In genomic region chr11:17063171-17064002, GRCh38 we compare ENCODE assay signal across 8 cellular contexts. TPM values are rescaled to one million over a fixed set of nuclear protein-coding genes. Genes with fewer than 3 reads are reported as not detected.
A peak's percentile ranks its signal among the peaks of the same experiment; 100 is the strongest.
DNase-seq lines count a peak whose midpoint lies in the region; ATAC-seq, FAIRE-seq and TF ChIP-seq lines count a peak whose summit lies in the region.

No MANE protein-coding gene starts in this region.

- no peaks in the 10 kb centered on the region for H3K9me2 ChIP-seq in GM23248 (ENCODE audit: insufficient read depth)

- H3K9me1 ChIP-seq in endothelial cell of umbilical vein (replicated peaks; ENCODE audit: control insufficient read depth, extremely low read depth, insufficient read depth, low read length): no peaks in the 10 kb centered on the region

- H3K27me3 ChIP-seq in GM23248 (replicated peaks; ENCODE audit: insufficient read depth) (no peaks in the 10 kb centered on the region), endothelial cell of umbilical vein (ENCODE audit: control insufficient read depth in 2 of 2, insufficient read depth in 2 of 2, low read length in 2 of 2) (no peaks in the 10 kb centered on the region), transverse colon (no peaks in the 10 kb centered on the region)

- H3K4me2 ChIP-seq in GM23248 (ENCODE audit: unreplicated experiment): no peak overlapping the region
- H3K4me2 ChIP-seq in endothelial cell of umbilical vein (ENCODE audit: insufficient read depth, low read length): no peak overlapping the region

- CTCF ChIA-PET in endothelial cell of umbilical vein (lab: Charles Lee): interaction anchor here (0.7 to 8.4 kb wide), 45 partner anchors 10 to 465 kb away, joined by 3 to 159 read pairs (median 4); partner anchors contain the start of gene RPS13

- no peaks in the 10 kb centered on the region for H3F3A ChIP-seq in GM23248 (ENCODE audit: insufficient read depth)

- H2AFZ ChIP-seq in GM23248 (no peak overlapping the region), endothelial cell of umbilical vein (ENCODE audit: low read depth, low read length) (no peak overlapping the region)

- H3K36me3 ChIP-seq in GM23248 (ENCODE audit: low read depth) (no peaks in the 10 kb centered on the region), endothelial cell of umbilical vein (ENCODE audit: control insufficient read depth in 2 of 2, extremely low read depth in 1 of 2, insufficient read depth in 2 of 2, low read length in 2 of 2) (no peaks in the 10 kb centered on the region), transverse colon (no peaks in the 10 kb centered on the region)

- TF ChIP-seq EP300 in transverse colon (IDR thresholded peaks at IDR 0.05; ENCODE audit: low read depth): no peak

- H3K4me1 ChIP-seq in GM23248 (ENCODE audit: insufficient read depth): no peaks in the 10 kb centered on the region
- no peaks in the 10 kb centered on the region for H3K4me1 ChIP-seq in endothelial cell of umbilical vein (ENCODE audit: control insufficient read depth, extremely low read depth, insufficient read depth, low read length)
- H3K4me1 ChIP-seq in transverse colon: no peaks in the 10 kb centered on the region

- H3K79me2 ChIP-seq in GM23248 (ENCODE audit: insufficient read depth): no peaks in the 10 kb centered on the region
- no peaks in the 10 kb centered on the region for H3K79me2 ChIP-seq in endothelial cell of umbilical vein (ENCODE audit: control insufficient read depth, insufficient read depth, low read length)

- dilution Hi-C loops in endothelial cell of umbilical vein (cut with MboI; ENCODE audit: extremely low pct_ligation_motif_present, low sequenced_read_pairs): no loop called here

- peak; percentile 44 for FAIRE-seq in endothelial cell of umbilical vein (lab: Jason Lieb, UNC)

- POLR2A ChIA-PET in endothelial cell of umbilical vein (lab: Charles Lee): no interaction called here

- TF ChIP-seq POLR2A in endothelial cell of umbilical vein (IDR thresholded peaks at IDR 0.05; ENCODE audit: low read depth, low read length) (no peak), transverse colon (IDR thresholded peaks at IDR 0.05) (no peak)

- peak; percentile 76 to 85 for TF ChIP-seq CTCF in endothelial cell of umbilical vein (IDR thresholded peaks at IDR 0.05; ENCODE audit: extremely low read depth in 1 of 2, insufficient read depth in 1 of 2, low read depth in 1 of 2, low read length in 2 of 2)
- peak; percentile 69 to 78 (median 75) for TF ChIP-seq CTCF in transverse colon (IDR thresholded peaks at IDR 0.05)

- H3K9me3 ChIP-seq in GM23248 (ENCODE audit: low read depth) (no peaks in the 10 kb centered on the region), endothelial cell of umbilical vein (replicated peaks; ENCODE audit: control insufficient read depth, insufficient read depth, low read length) (no peaks in the 10 kb centered on the region), transverse colon (no peaks in the 10 kb centered on the region)

- BruUV-seq in endothelial cell of umbilical vein (replicated peaks; lab: Mats Ljungman, UMichigan): no TSS peak

- H3K27ac ChIP-seq in GM23248 (no peak overlapping the region), endothelial cell of umbilical vein (ENCODE audit: insufficient read depth, low read depth, low read length) (no peak overlapping the region), transverse colon (no peak overlapping the region)

- in situ Hi-C loops in GM23248 (cut with MboI) (loop anchor here (10.0 kb wide), 2 partner anchors 119 to 279 kb away; no protein-coding TSS in a partner anchor), transverse colon (cut with MboI; ENCODE audit: low pct_ligation_motif_present in 1 of 4, low pct_unique_long_range_greater_than_20kb in 1 of 4, low sequenced_read_pairs in 3 of 4) (loop anchor here in 3 of 4 donors (5.0 to 25.0 kb wide), 4 partner anchors 116 to 251 kb away; no protein-coding TSS in a partner anchor)

- DNase-seq in NCI-H2081 (lab: John Stamatoyannopoulos, UW) (peak; percentile 19 to 33), NCI-H2081 treated with DMSO at 0.1 percent for 48 hours (lab: John Stamatoyannopoulos, UW) (no peak), GM23248 (peak; percentile 63), NCI-H146 (lab: John Stamatoyannopoulos, UW) (peak; percentile 43), endothelial cell of umbilical vein (ENCODE audit: low read depth, low spot score) (peak; percentile 46), mucosa of gallbladder (ENCODE audit: low spot score) (peak; percentile 60), transverse colon (peak; percentile 74)

- no peak overlapping the region for H3K4me3 ChIP-seq in GM23248
- H3K4me3 ChIP-seq in endothelial cell of umbilical vein (replicated peaks in 1 of 3; ENCODE audit: insufficient read depth in 1 of 3, low read depth in 1 of 3, low read length in 3 of 3): no peak overlapping the region
- H3K4me3 ChIP-seq in transverse colon: no peak overlapping the region

- no peaks in the 10 kb centered on the region for H4K20me1 ChIP-seq in GM23248 (ENCODE audit: insufficient read depth)
- H4K20me1 ChIP-seq in endothelial cell of umbilical vein (replicated peaks; ENCODE audit: control insufficient read depth, extremely low read depth, insufficient read depth, low read length): no peaks in the 10 kb centered on the region

- WGBS in GM23248 (ENCODE audit: low coverage in 1 of 2, low lambda C conversion rate in 2 of 2, missing lambda C conversion rate in 2 of 2), 2 experiments: 72 to 80% methylated on average over 4 of the region's 4 CpGs
- WGBS in transverse colon (ENCODE audit: low coverage in 1 of 2), 2 donors: 71% methylated on average over 4 of the region's 4 CpGs; no CpG with 5 or more reads in 1 of the 2 donors

- intact Hi-C loops in endothelial cell of umbilical vein (cut with micrococcal nuclease) (loop anchor here (1.0 to 5.0 kb wide), 7 partner anchors 46 to 431 kb away; no protein-coding TSS in a partner anchor), transverse colon (cut with DNase I; ENCODE audit: low total_unique reads) (no loop called here)

- ATAC-seq in activated CD4-positive, CD25-positive, alpha-beta regulatory T cell treated with anti-CD3 and anti-CD28 coated beads, Interleukin-2, amount 50 U/mL, for 24 hours: peak; percentile 72 to 76

- H3K9ac ChIP-seq in GM23248: no peak overlapping the region
- H3K9ac ChIP-seq in endothelial cell of umbilical vein (replicated peaks; ENCODE audit: extremely low read depth, insufficient read depth, low read length): no peak overlapping the region

TF ChIP-seq in endothelial cell of umbilical vein, 7 proteins besides CTCF, POLR2A, EP300 and RAD21:
- TF ChIP-seq JUN (IDR thresholded peaks at IDR 0.05; ENCODE audit: borderline replicate concordance, insufficient read depth, insufficient read length, low read depth) (no peak), FOS (IDR thresholded peaks at IDR 0.05; ENCODE audit: borderline replicate concordance, insufficient read depth, low read length) (no peak), EZH2 (IDR thresholded peaks at IDR 0.05; ENCODE audit: borderline replicate concordance, low read depth, low read length, severe bottlenecking) (no peak), MYC (IDR thresholded peaks at IDR 0.05; ENCODE audit: low read depth, low read length) (no peak), POLR2AphosphoS5 (IDR thresholded peaks at IDR 0.05; ENCODE audit: insufficient read depth, low read depth, low read length) (no peak), GATA2 (IDR thresholded peaks at IDR 0.05; ENCODE audit: insufficient read depth, insufficient read length, low read depth, low read length) (no peak)
- TF ChIP-seq, protein P1, sequence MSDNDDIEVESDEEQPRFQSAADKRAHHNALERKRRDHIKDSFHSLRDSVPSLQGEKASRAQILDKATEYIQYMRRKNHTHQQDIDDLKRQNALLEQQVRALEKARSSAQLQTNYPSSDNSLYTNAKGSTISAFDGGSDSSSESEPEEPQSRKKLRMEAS (IDR thresholded peaks at IDR 0.05; ENCODE audit: insufficient read depth, insufficient read length): no peak

RNA-seq across cellular contexts. Expression of gene RPS13, which starts 14.1 kb away (rescaled TPM):
- 597 and 754 TPM in 2 replicates for total RNA-seq in GM23248 (2014; rRNA removed; shearing (Covaris generic))
- polyA plus RNA-seq in GM23248 (2016; fragmentation: Nextera tagmentation; extraction: Ambion mirVana) (774 and 831 TPM in 2 replicates), endothelial cell of umbilical vein (1,276 and 1,745 TPM in 2 replicates)
- total RNA-seq in endothelial cell of umbilical vein (1,051 and 1,169 TPM in 2 replicates), mucosa of gallbladder (703 TPM), transverse colon (1,000 to 10,000 TPM in 1 of 4 donors, 100 to 1,000 TPM in 3; 454 to 1,423 (median 780) TPM)
- polyA plus RNA-seq in endothelial cell of umbilical vein (2011; cell fraction: cytosol; rRNA removed): 1,087 and 1,290 TPM in 2 replicates
- 369 and 387 TPM in 2 replicates for polyA plus RNA-seq in endothelial cell of umbilical vein (2011; cell fraction: nucleus; rRNA removed)
- 1,954 and 2,335 TPM in 2 replicates for polyA plus RNA-seq in endothelial cell of umbilical vein (2012)
- polyA minus RNA-seq in endothelial cell of umbilical vein: 768 and 871 TPM in 2 replicates
- polyA minus RNA-seq in endothelial cell of umbilical vein (2011; cell fraction: cytosol; rRNA and poly(A)+ RNA removed): 282 TPM
- polyA minus RNA-seq in endothelial cell of umbilical vein (2011; cell fraction: nucleus; rRNA and poly(A)+ RNA removed): 256 and 260 TPM in 2 replicates

RNA-seq across cellular contexts. Expression of gene PLEKHA7, which starts 49.2 kb away (rescaled TPM):
- 0.43 TPM in 1 of 2 replicates, not detected in the other for total RNA-seq in GM23248 (2014; rRNA removed; shearing (Covaris generic))
- polyA plus RNA-seq in GM23248 (2016; fragmentation: Nextera tagmentation; extraction: Ambion mirVana): 0.43 TPM in 1 of 2 replicates, not detected in the other
- total RNA-seq in endothelial cell of umbilical vein: 3.8 and 6.8 TPM in 2 replicates
- 1.6 and 1.7 TPM in 2 replicates for polyA plus RNA-seq in endothelial cell of umbilical vein
- 1.2 and 1.3 TPM in 2 replicates for polyA plus RNA-seq in endothelial cell of umbilical vein (2011; cell fraction: cytosol; rRNA removed)
- 7.7 and 11.0 TPM in 2 replicates for polyA plus RNA-seq in endothelial cell of umbilical vein (2011; cell fraction: nucleus; rRNA removed)
- 1.4 and 3.1 TPM in 2 replicates for polyA plus RNA-seq in endothelial cell of umbilical vein (2012)
- polyA minus RNA-seq in endothelial cell of umbilical vein: 2.7 and 3.5 TPM in 2 replicates
- polyA minus RNA-seq in endothelial cell of umbilical vein (2011; cell fraction: cytosol; rRNA and poly(A)+ RNA removed): 3.4 TPM
- polyA minus RNA-seq in endothelial cell of umbilical vein (2011; cell fraction: nucleus; rRNA and poly(A)+ RNA removed): 2.8 and 3.8 TPM in 2 replicates
- 60.9 TPM for total RNA-seq in mucosa of gallbladder
- total RNA-seq in transverse colon: 100 to 1,000 TPM; 109 to 243 (median 114) TPM
